10 cellular contexts compared by ENCODE assay signal in genomic region chr21:39384674-39385298, GRCh38. TPM values are rescaled to one million over a fixed set of nuclear protein-coding genes. Genes with fewer than 3 reads are reported as not detected.
DNase-seq lines count a peak whose midpoint lies in the region; FAIRE-seq and TF ChIP-seq lines count a peak whose summit lies in the region.
"Had no signal": no experiment of that assay in that cellular context is flagged by ENCODE, and none has a peak within 500 bp of the region (broad histone marks: within the 10 kb centered on the region; RNA-seq: fewer than 3 reads in every experiment).

No MANE protein-coding gene starts in this region.

- peaks cover 39% of the 10 kb centered on the region for H3K4me1 Mint-ChIP-seq in activated T-helper 1 cell treated with anti-CD3 and anti-CD28 coated beads, Interleukin-12 subunit alpha, Interleukin-12 subunit beta, Interleukin-2, Interleukin-4 antibody, amounts not matched to agents 30 ng/mL and 10 ng/mL and 1 ng/mL, durations not matched to agents 14 hours and 24 hours and 36 hours (ENCODE audit: low read depth)

- TF ChIP-seq POLR2A in H54 (IDR thresholded peaks at IDR 0.05; ENCODE audit: low read depth, low read length), result no peak

- H3K4me3 ChIP-seq in kidney (ENCODE audit: low read length in 2 of 2), result peak overlapping the region in 1 of 2 donors; percentile 62

- FAIRE-seq in H54 (lab: Jason Lieb, UNC) (no peak), kidney (lab: Jason Lieb, UNC) (no peak)

- peaks cover 14 to 21% of the 10 kb centered on the region in 2 donors for H3K4me1 ChIP-seq in kidney (ENCODE audit: control insufficient read depth in 1 of 2, insufficient read depth in 1 of 2, low read depth in 1 of 2, low read length in 2 of 2)

- H3K9me3 Mint-ChIP-seq in activated T-helper 1 cell treated with anti-CD3 and anti-CD28 coated beads, Interleukin-12 subunit alpha, Interleukin-12 subunit beta, Interleukin-2, Interleukin-4 antibody, amounts not matched to agents 30 ng/mL and 10 ng/mL and 1 ng/mL, durations not matched to agents 14 hours and 24 hours and 36 hours, result no peaks in the 10 kb centered on the region

- H3K27ac ChIP-seq in 22Rv1 (peak overlapping the region; percentile 91), kidney (ENCODE audit: low read depth in 2 of 2, low read length in 2 of 2) (peak overlapping the region; percentile 59 to 76)

- DNase-seq in H54 (ENCODE audit: insufficient read length, low spot score) (peak; percentile 31), kidney (no peak), GM03348 (ENCODE audit: low spot score) (no peak), NCI-H2081 treated with DMSO at 0.1 percent for 48 hours (lab: John Stamatoyannopoulos, UW) (no peak), NCI-H1930 (lab: John Stamatoyannopoulos, UW) (no peak), amygdala (lab: John Stamatoyannopoulos, UW) (no peak)
- no peak for DNase-seq in activated T-helper 1 cell treated with anti-CD3 and anti-CD28 coated beads, Interleukin-12 subunit alpha, Interleukin-12 subunit beta, Interleukin-2, Interleukin-4 antibody, amounts not matched to agents 30 ng/mL and 10 ng/mL and 1 ng/mL, durations not matched to agents 14 hours and 24 hours and 36 hours (ENCODE audit: low spot score)
- DNase-seq: activated CD4-positive, alpha-beta T cell treated with anti-CD3 and anti-CD28 coated beads for 48 hours; COR-L47 had no signal

- peaks cover 4% of the 10 kb centered on the region for H3K36me3 Mint-ChIP-seq in activated T-helper 1 cell treated with anti-CD3 and anti-CD28 coated beads, Interleukin-12 subunit alpha, Interleukin-12 subunit beta, Interleukin-2, Interleukin-4 antibody, amounts not matched to agents 30 ng/mL and 10 ng/mL and 1 ng/mL, durations not matched to agents 14 hours and 24 hours and 36 hours (ENCODE audit: low read depth)

- peak overlapping the region; percentile 40 for H3K27ac Mint-ChIP-seq in activated T-helper 1 cell treated with anti-CD3 and anti-CD28 coated beads, Interleukin-12 subunit alpha, Interleukin-12 subunit beta, Interleukin-2, Interleukin-4 antibody, amounts not matched to agents 30 ng/mL and 10 ng/mL and 1 ng/mL, durations not matched to agents 14 hours and 24 hours and 36 hours

- H3K9ac ChIP-seq in kidney (ENCODE audit: low read length in 2 of 2), result no peak overlapping the region

- no peaks in the 10 kb centered on the region for H3K36me3 ChIP-seq in kidney (ENCODE audit: control insufficient read depth in 1 of 2, insufficient read depth in 2 of 2, low read length in 2 of 2)

- peak overlapping the region; percentile 51 for H3K4me3 Mint-ChIP-seq in activated T-helper 1 cell treated with anti-CD3 and anti-CD28 coated beads, Interleukin-12 subunit alpha, Interleukin-12 subunit beta, Interleukin-2, Interleukin-4 antibody, amounts not matched to agents 30 ng/mL and 10 ng/mL and 1 ng/mL, durations not matched to agents 14 hours and 24 hours and 36 hours

- intact Hi-C loops in activated T-helper 1 cell treated with anti-CD3 and anti-CD28 coated beads, Interleukin-12 subunit alpha, Interleukin-12 subunit beta, Interleukin-2, Interleukin-4 antibody, amounts not matched to agents 30 ng/mL and 10 ng/mL and 1 ng/mL, durations not matched to agents 14 hours and 24 hours and 36 hours (cut with micrococcal nuclease), result loop anchor here (5.0 kb wide), 1 partner anchor 652 kb away; no protein-coding TSS in a partner anchor
- intact Hi-C loops in kidney (cut with DNase I), result no loop called here

- no peaks in the 10 kb centered on the region for H3K9me3 ChIP-seq in kidney (ENCODE audit: control insufficient read depth in 1 of 2, low read length in 2 of 2)

- no peaks in the 10 kb centered on the region for H3K27me3 Mint-ChIP-seq in activated T-helper 1 cell treated with anti-CD3 and anti-CD28 coated beads, Interleukin-12 subunit alpha, Interleukin-12 subunit beta, Interleukin-2, Interleukin-4 antibody, amounts not matched to agents 30 ng/mL and 10 ng/mL and 1 ng/mL, durations not matched to agents 14 hours and 24 hours and 36 hours (ENCODE audit: insufficient read depth)

- TF ChIP-seq CTCF in 22Rv1 (IDR thresholded peaks at IDR 0.05) (no peak), kidney (IDR thresholded peaks at IDR 0.05; ENCODE audit: borderline replicate concordance, extremely low read depth, insufficient read depth) (no peak)

RNA-seq across cellular contexts. Expression of gene HMGN1, which starts 35.9 kb away (rescaled TPM):
- 313 and 314 TPM in 2 replicates for total RNA-seq in activated T-helper 1 cell treated with anti-CD3 and anti-CD28 coated beads, Interleukin-12 subunit alpha, Interleukin-12 subunit beta, Interleukin-2, Interleukin-4 antibody, amounts not matched to agents 30 ng/mL and 10 ng/mL and 1 ng/mL, durations not matched to agents 14 hours and 24 hours and 36 hours
- total RNA-seq in kidney, result 205 TPM
- 174 TPM for polyA plus RNA-seq in kidney (ENCODE audit: insufficient read depth, low read depth, low replicate concordance)
